Comparison of ENCODE assay signal across 8 cellular contexts in genomic region chr4:51895816-51896408, GRCh38. TPM values are rescaled to one million over a fixed set of nuclear protein-coding genes. Genes with fewer than 3 reads are reported as not detected.
DNase-seq lines count a peak whose midpoint lies in the region; ATAC-seq and TF ChIP-seq lines count a peak whose summit lies in the region.

No MANE protein-coding gene starts in this region.

- H3K27ac ChIP-seq in HL-60 (replicated peaks) (peak overlapping the region; percentile 23; the same call in 1 of the 2 replicates), OCI-LY3 (ENCODE audit: low read length) (no peak overlapping the region), neuronal stem cell (replicated peaks; ENCODE audit: low read length) (no peak overlapping the region), thyroid gland (peak overlapping the region in 2 of 3 donors; percentile 31 to 38)

- H3K9me3 ChIP-seq in OCI-LY3 (ENCODE audit: insufficient read depth, low read length), result no peaks in the 10 kb centered on the region
- H3K9me3 ChIP-seq in neuronal stem cell (replicated peaks in 1 of 2; ENCODE audit: control insufficient read depth in 2 of 2, insufficient read depth in 1 of 2, low read depth in 1 of 2, low read length in 2 of 2), result no peaks in the 10 kb centered on the region
- H3K9me3 ChIP-seq in thyroid gland, result no peaks in the 10 kb centered on the region

- no peaks in the 10 kb centered on the region for H3K79me1 ChIP-seq in neuronal stem cell (ENCODE audit: low read depth, low read length)

- no peak overlapping the region for H2BK120ac ChIP-seq in neuronal stem cell (ENCODE audit: low read depth, low read length)

- TF ChIP-seq CTCF in HL-60 (IDR thresholded peaks at IDR 0.05; ENCODE audit: insufficient read depth, low read length), result peak; percentile 73
- peak; percentile 83 for TF ChIP-seq CTCF in OCI-LY3 (IDR thresholded peaks at IDR 0.05; ENCODE audit: low read depth, low read length)
- peak; percentile 90 for TF ChIP-seq CTCF in fibroblast of pulmonary artery (IDR thresholded peaks at IDR 0.05; ENCODE audit: low read length, missing control alignments)
- TF ChIP-seq CTCF in thyroid gland (IDR thresholded peaks at IDR 0.05), result peak; percentile 40 to 78 (median 58)

- no peak overlapping the region for H3K4ac ChIP-seq in neuronal stem cell (ENCODE audit: low read length)

- no peak overlapping the region for H3K23ac ChIP-seq in neuronal stem cell (ENCODE audit: low read depth, low read length, poor library complexity)

- H3K18ac ChIP-seq in neuronal stem cell (ENCODE audit: low read length), result no peak overlapping the region

- no CpG with 5 or more reads among the region's 2 CpGs for WGBS in neuronal stem cell (ENCODE audit: extremely low coverage in 2 of 2, insufficient read length in 2 of 2, insufficient replicate concordance in 1 of 2), 2 donors
- WGBS in thyroid gland, 2 donors, result 36 to 56% methylated on average over 1 to 2 of the region's 2 CpGs

- H3K9ac ChIP-seq in OCI-LY3 (ENCODE audit: low read length) (no peak overlapping the region), neuronal stem cell (ENCODE audit: low read depth, low read length, poor library complexity) (no peak overlapping the region)

- H3K27me3 ChIP-seq in HL-60 (ENCODE audit: insufficient read depth, poor library complexity, severe bottlenecking) (no peaks in the 10 kb centered on the region), OCI-LY3 (ENCODE audit: low read depth, low read length) (no peaks in the 10 kb centered on the region), neuronal stem cell (ENCODE audit: control insufficient read depth in 3 of 3, insufficient read depth in 3 of 3, low read depth in 1 of 3, low read length in 3 of 3) (no peaks in the 10 kb centered on the region), thyroid gland (no peaks in the 10 kb centered on the region)

- H4K8ac ChIP-seq in neuronal stem cell (ENCODE audit: low read depth, low read length), result no peak overlapping the region

- H3K36me3 ChIP-seq in OCI-LY3 (replicated peaks; ENCODE audit: low read depth, low read length) (peaks cover 18% of the 10 kb centered on the region), neuronal stem cell (replicated peaks in 1 of 2; ENCODE audit: control insufficient read depth in 2 of 2, insufficient read depth in 2 of 2, low read length in 2 of 2) (peaks cover 15 to 87% of the 10 kb centered on the region in 2 donors), thyroid gland (peaks cover 0 to 4% of the 10 kb centered on the region in 2 donors)

- H3K4me2 ChIP-seq in OCI-LY3 (ENCODE audit: low read length), result no peak overlapping the region
- H3K4me2 ChIP-seq in neuronal stem cell (ENCODE audit: insufficient read depth, low read length, poor library complexity, severe bottlenecking), result no peak overlapping the region

- no peak overlapping the region for H2BK12ac ChIP-seq in neuronal stem cell (ENCODE audit: low read length)

- peak; percentile 31 for DNase-seq in DMS153 (lab: John Stamatoyannopoulos, UW)
- DNase-seq in HL-60 (ENCODE audit: low read depth in 1 of 2, low spot score in 1 of 2), result peak; percentile 48 to 64
- DNase-seq in activated T-cell treated with anti-CD3 and anti-CD28 coated beads for 4 hours, result peak; percentile 30
- peak; percentile 75 for DNase-seq in fibroblast of pulmonary artery (ENCODE audit: low read depth)
- peak; percentile 63 for DNase-seq in neuronal stem cell (ENCODE audit: low spot score)
- DNase-seq in thyroid gland, result peak; percentile 58 to 63

- no peak overlapping the region for H2AK5ac ChIP-seq in neuronal stem cell (ENCODE audit: low read depth, low read length)

- H2BK15ac ChIP-seq in neuronal stem cell (ENCODE audit: low read length), result no peak overlapping the region

- H3K4me1 ChIP-seq in OCI-LY3 (ENCODE audit: low read length), result peaks cover 18% of the 10 kb centered on the region
- H3K4me1 ChIP-seq in neuronal stem cell (ENCODE audit: control insufficient read depth in 2 of 2, insufficient read depth in 1 of 2, low read depth in 1 of 2, low read length in 2 of 2), result peaks cover 0 to 6% of the 10 kb centered on the region in 2 donors
- H3K4me1 ChIP-seq in thyroid gland, result peaks cover 0 to 33% of the 10 kb centered on the region in 2 donors

- H2AFZ ChIP-seq in OCI-LY3 (ENCODE audit: low read depth, low read length) (no peak overlapping the region), neuronal stem cell (ENCODE audit: low read length) (peak overlapping the region; percentile 32)

- no peak overlapping the region for H2BK5ac ChIP-seq in neuronal stem cell (ENCODE audit: low read length)

- no peak overlapping the region for H4K91ac ChIP-seq in neuronal stem cell (ENCODE audit: low read depth, low read length, poor library complexity)

- peak; percentile 98 for ATAC-seq in GM21367 (IDR thresholded peaks at IDR 0.05; ENCODE audit: unreplicated experiment)

- intact Hi-C loops in thyroid gland (cut with DNase I), result loop anchor here (10.0 kb wide), 1 partner anchor 129 kb away; the partner anchor contains the start of gene LRRC66

- no peaks in the 10 kb centered on the region for H4K20me1 ChIP-seq in OCI-LY3 (ENCODE audit: insufficient read depth, low read length)

- H3K79me2 ChIP-seq in OCI-LY3 (ENCODE audit: low read length), result no peaks in the 10 kb centered on the region

- H3K14ac ChIP-seq in neuronal stem cell (ENCODE audit: low read length), result no peak overlapping the region

- TF ChIP-seq POLR2A in thyroid gland (IDR thresholded peaks at IDR 0.05), result no peak

- H3K4me3 ChIP-seq in HL-60 (replicated peaks; ENCODE audit: insufficient read depth, low read length) (no peak overlapping the region), OCI-LY3 (ENCODE audit: low read length) (no peak overlapping the region), fibroblast of pulmonary artery (replicated peaks; ENCODE audit: low read depth, low read length) (no peak overlapping the region), neuronal stem cell (ENCODE audit: low read length in 2 of 2) (no peak overlapping the region), thyroid gland (replicated peaks in 1 of 3) (no peak overlapping the region)

RNA-seq across cellular contexts. Expression of gene DCUN1D4, which starts 53.0 kb away (rescaled TPM):
- 27.5 TPM for polyA plus RNA-seq in neuronal stem cell (2013, experiment 1 of 2)
- polyA plus RNA-seq in neuronal stem cell (2013, experiment 2 of 2), result 28.4 TPM
- 10 to 100 TPM; 44.6 to 81.4 (median 51.7) TPM for total RNA-seq in thyroid gland

Comparison
In these comparisons a context has a peak if more than half of its experiments do, and no peak if none do; other contexts are left out.
1. H3K27ac ChIP-seq: peak in HL-60 (single experiment) and thyroid gland (2 of 3); none in OCI-LY3 (single experiment) and neuronal stem cell (single experiment).
2. Peak in every context shown above with its lines, with median percentiles within 50 percentile points of each other: DNase-seq and CTCF ChIP-seq.